10 cellular contexts compared by ENCODE assay signal in genomic region chr1:155241851-155242264, GRCh38. TPM values are rescaled to one million over a fixed set of nuclear protein-coding genes. Genes with fewer than 3 reads are reported as not detected.
DNase-seq lines count a peak whose midpoint lies in the region; ATAC-seq and TF ChIP-seq lines count a peak whose summit lies in the region.
"Had no signal": no experiment of that assay in that cellular context is flagged by ENCODE, and none has a peak within 500 bp of the region (broad histone marks: within the 10 kb centered on the region; RNA-seq: fewer than 3 reads in every experiment).

No MANE protein-coding gene starts in this region.

- H3K36me3 ChIP-seq in stomach smooth muscle (ENCODE audit: control insufficient read depth in 2 of 2, insufficient read depth in 2 of 2, low read length in 2 of 2) = peaks cover 0 to 2% of the 10 kb centered on the region in 2 donors

- H3K27ac ChIP-seq in stomach smooth muscle (ENCODE audit: low read length) = peak overlapping the region; percentile 41

- no peak for DNase-seq in activated naive CD4-positive, alpha-beta T cell treated with anti-CD3 and anti-CD28 coated beads, Interleukin-2, amount 10 ng/mL, durations not matched to agents 7 days and 5 days
- no peak for DNase-seq in activated naive CD4-positive, alpha-beta T cell treated with anti-CD3 and anti-CD28 coated beads, Interleukin-2, amount 50 U/mL, for 16 hours
- DNase-seq in SK-MEL-5 (ENCODE audit: low read depth, low spot score) (peak; percentile 46), endothelial cell (ENCODE audit: low spot score) (no peak), NCI-H345 (lab: John Stamatoyannopoulos, UW) (no peak)
- DNase-seq: T1000 had no signal

- peak overlapping the region; percentile 82 for H3K4me3 Mint-ChIP-seq in activated naive CD4-positive, alpha-beta T cell treated with anti-CD3 and anti-CD28 coated beads, Interleukin-2, amount 10 ng/mL, durations not matched to agents 7 days and 5 days
- no peak overlapping the region for H3K4me3 Mint-ChIP-seq in endothelial cell (ENCODE audit: unreplicated experiment)

- no peaks in the 10 kb centered on the region for H3K9me3 ChIP-seq in stomach smooth muscle (ENCODE audit: control insufficient read depth in 2 of 2, low read length in 2 of 2)
- H3K9me3 ChIP-seq: heart left ventricle had no signal

- ATAC-seq in GM18519 (IDR thresholded peaks at IDR 0.05; ENCODE audit: low FRiP score, unreplicated experiment) (no peak), GM19395 (IDR thresholded peaks at IDR 0.05; ENCODE audit: unreplicated experiment) (no peak)

- H3K27ac Mint-ChIP-seq in activated naive CD4-positive, alpha-beta T cell treated with anti-CD3 and anti-CD28 coated beads, Interleukin-2, amount 10 ng/mL, durations not matched to agents 7 days and 5 days = peak overlapping the region; percentile 84
- H3K27ac Mint-ChIP-seq in endothelial cell (ENCODE audit: unreplicated experiment) = peak overlapping the region; percentile 8

- in situ Hi-C loops in SK-MEL-5 (cut with HindIII; ENCODE audit: low pct_unique_long_range_greater_than_20kb, low sequenced_read_pairs) = no loop called here

- peaks cover 30% of the 10 kb centered on the region for H3K4me1 ChIP-seq in stomach smooth muscle (ENCODE audit: control insufficient read depth, insufficient read depth, low read length)

- peaks cover 1% of the 10 kb centered on the region for H3K9me3 Mint-ChIP-seq in activated naive CD4-positive, alpha-beta T cell treated with anti-CD3 and anti-CD28 coated beads, Interleukin-2, amount 10 ng/mL, durations not matched to agents 7 days and 5 days
- no peaks in the 10 kb centered on the region for H3K9me3 Mint-ChIP-seq in endothelial cell (ENCODE audit: unreplicated experiment)

- H3K4me1 Mint-ChIP-seq in activated naive CD4-positive, alpha-beta T cell treated with anti-CD3 and anti-CD28 coated beads, Interleukin-2, amount 10 ng/mL, durations not matched to agents 7 days and 5 days = peaks cover 64% of the 10 kb centered on the region
- peaks cover 27% of the 10 kb centered on the region for H3K4me1 Mint-ChIP-seq in endothelial cell (ENCODE audit: unreplicated experiment)

- H3K27me3 ChIP-seq in stomach smooth muscle (ENCODE audit: control insufficient read depth in 1 of 2, insufficient read depth in 2 of 2, low read length in 2 of 2) = no peaks in the 10 kb centered on the region

- no peak overlapping the region for H3K4me3 ChIP-seq in stomach smooth muscle (ENCODE audit: low read length in 2 of 2)

- TF ChIP-seq CTCF in endothelial cell (IDR thresholded peaks at IDR 0.05; ENCODE audit: unreplicated experiment) = no peak

- CTCF ChIA-PET in activated naive CD4-positive, alpha-beta T cell treated with anti-CD3 and anti-CD28 coated beads, Interleukin-2, amount 10 ng/mL, durations not matched to agents 7 days and 5 days (lab: Charles Lee) = interaction anchor here (0.7 to 2.7 kb wide), 6 partner anchors 9 to 69 kb away, joined by 3 to 16 read pairs (median 4); partner anchors contain the start of gene KRTCAP2

- peaks cover 5% of the 10 kb centered on the region for H3K27me3 Mint-ChIP-seq in activated naive CD4-positive, alpha-beta T cell treated with anti-CD3 and anti-CD28 coated beads, Interleukin-2, amount 10 ng/mL, durations not matched to agents 7 days and 5 days
- H3K27me3 Mint-ChIP-seq in endothelial cell (ENCODE audit: unreplicated experiment) = peaks cover 19% of the 10 kb centered on the region

- peaks cover 25% of the 10 kb centered on the region for H3K36me3 Mint-ChIP-seq in activated naive CD4-positive, alpha-beta T cell treated with anti-CD3 and anti-CD28 coated beads, Interleukin-2, amount 10 ng/mL, durations not matched to agents 7 days and 5 days
- H3K36me3 Mint-ChIP-seq in endothelial cell (ENCODE audit: low read depth, unreplicated experiment) = peaks cover 9% of the 10 kb centered on the region

- H3K9ac ChIP-seq in stomach smooth muscle (ENCODE audit: low read length in 2 of 2) = no peak overlapping the region

RNA-seq across cellular contexts. Expression of gene ENTREP3, which starts 13.4 kb away (rescaled TPM):
- 6.3 and 7.9 TPM in 2 replicates for total RNA-seq in SK-MEL-5 (2014; rRNA removed; shearing (Covaris generic))
- polyA plus RNA-seq in SK-MEL-5 (2015; cell fraction: cytosol; rRNA removed) = 83.4 and 97.7 TPM in 2 replicates
- polyA plus RNA-seq in SK-MEL-5 (2015; cell fraction: nucleus; rRNA removed) = 50.9 and 59.5 TPM in 2 replicates
- 54.1 TPM for total RNA-seq in endothelial cell (ENCODE audit: unreplicated experiment)

RNA-seq across cellular contexts. Expression of gene SCAMP3, which starts 20.3 kb away (rescaled TPM):
- total RNA-seq in SK-MEL-5 (2014; rRNA removed; shearing (Covaris generic)) = 336 and 344 TPM in 2 replicates
- 612 and 626 TPM in 2 replicates for polyA plus RNA-seq in SK-MEL-5 (2015; cell fraction: cytosol; rRNA removed)
- 136 and 206 TPM in 2 replicates for polyA plus RNA-seq in SK-MEL-5 (2015; cell fraction: nucleus; rRNA removed)
- total RNA-seq in endothelial cell (ENCODE audit: unreplicated experiment) = 54.9 TPM

RNA-seq across cellular contexts. Expression of gene CLK2, which starts 31.4 kb away (rescaled TPM):
- 16.4 and 28.1 TPM in 2 replicates for total RNA-seq in SK-MEL-5 (2014; rRNA removed; shearing (Covaris generic))
- 27.6 and 31.3 TPM in 2 replicates for polyA plus RNA-seq in SK-MEL-5 (2015; cell fraction: cytosol; rRNA removed)
- polyA plus RNA-seq in SK-MEL-5 (2015; cell fraction: nucleus; rRNA removed) = 814 and 866 TPM in 2 replicates
- total RNA-seq in endothelial cell (ENCODE audit: unreplicated experiment) = 62.8 TPM

RNA-seq across cellular contexts. Expression of gene MTX1, which starts 33.4 kb away (rescaled TPM):
- 128 and 140 TPM in 2 replicates for total RNA-seq in SK-MEL-5 (2014; rRNA removed; shearing (Covaris generic))
- 103 and 134 TPM in 2 replicates for polyA plus RNA-seq in SK-MEL-5 (2015; cell fraction: cytosol; rRNA removed)
- 89.4 and 96.7 TPM in 2 replicates for polyA plus RNA-seq in SK-MEL-5 (2015; cell fraction: nucleus; rRNA removed)
- total RNA-seq in endothelial cell (ENCODE audit: unreplicated experiment) = 38.8 TPM

RNA-seq across cellular contexts. Expression of gene THBS3, which starts 34.2 kb away (rescaled TPM):
- 11.4 and 12.1 TPM in 2 replicates for total RNA-seq in SK-MEL-5 (2014; rRNA removed; shearing (Covaris generic))
- polyA plus RNA-seq in SK-MEL-5 (2015; cell fraction: cytosol; rRNA removed) = 7.4 and 11.9 TPM in 2 replicates
- 240 and 332 TPM in 2 replicates for polyA plus RNA-seq in SK-MEL-5 (2015; cell fraction: nucleus; rRNA removed)
- 35.5 TPM for total RNA-seq in endothelial cell (ENCODE audit: unreplicated experiment)
